8 cellular contexts compared by ENCODE assay signal in genomic region chr20:45971675-45972499, GRCh38. TPM values are rescaled to one million over a fixed set of nuclear protein-coding genes. Genes with fewer than 3 reads are reported as not detected.
DNase-seq lines count a peak whose midpoint lies in the region; ATAC-seq, FAIRE-seq and TF ChIP-seq lines count a peak whose summit lies in the region.

ZNF335 (minus strand) TSS chr20:45972203; CDS start chr20:45971410, 793 bp downstream.

- FAIRE-seq in HTR-8/SVneo (lab: Jason Lieb, UNC), result peak; percentile 100
- no peak for FAIRE-seq in H1 (lab: Jason Lieb, UNC)

- H3K36me3 ChIP-seq in Caco-2 (ENCODE audit: control insufficient read depth, insufficient read depth, low read length) (peaks cover 8% of the 10 kb centered on the region), H1 (ENCODE audit: control insufficient read depth in 2 of 4, insufficient read depth in 4 of 4, low read length in 3 of 4) (peaks cover 3 to 19% (median 10%) of the 10 kb centered on the region in 4 experiments; a peak in 7 of 8 replicates), mesenchymal stem cell (ENCODE audit: control insufficient read depth in 1 of 2, insufficient read depth in 2 of 2, low read depth in 1 of 2, low read length in 2 of 2) (peaks cover 20 to 23% of the 10 kb centered on the region in 2 experiments)

- peak within 1 kb of the TSS; percentile 80 for H3K4me3 Mint-ChIP-seq in Caco-2 (ENCODE audit: unreplicated experiment)

- no peak for TF ChIP-seq RAD21 in H1 (IDR thresholded peaks at IDR 0.05 in 1 of 2, conservative IDR thresholded peaks at IDR 0.05 in 1 of 2; ENCODE audit: low read depth in 2 of 2, low read length in 2 of 2)

- H2AK5ac ChIP-seq in H1 (ENCODE audit: low read depth, low read length) (no peak within 1 kb of the TSS; the same call in 1 of the 2 replicates), mesenchymal stem cell (ENCODE audit: low read length, severe bottlenecking) (peak within 1 kb of the TSS; percentile 93)

- CTCF ChIA-PET in Caco-2 (lab: Charles Lee) (interaction anchor here (0.6 to 5.5 kb wide), 8 partner anchors 12 to 175 kb away, joined by 3 to 63 read pairs (median 16); partner anchors contain the start of genes PCIF1 and ZSWIM1), H1 (lab: Charles Lee; ENCODE audit: partially characterized antibody) (interaction anchor here (0.9 to 5.3 kb wide), 10 partner anchors 10 to 111 kb away, joined by 3 to 80 read pairs (median 6); partner anchors contain the start of genes CTSA and NEURL2)

- peaks cover 13% of the 10 kb centered on the region for H3K4me1 Mint-ChIP-seq in Caco-2 (ENCODE audit: low read depth, unreplicated experiment)

- TF ChIP-seq POLR2A in H1 (IDR thresholded peaks at IDR 0.05; ENCODE audit: control extremely low read depth in 1 of 2, low read depth in 2 of 2, low read length in 2 of 2), result peak in 1 of 2 experiments; percentile 88; a peak in 2 of 3 replicates

- peak within 1 kb of the TSS; percentile 97 to 100 (median 100) for H3K9ac ChIP-seq in H1 (replicated peaks in 1 of 4; ENCODE audit: extremely low read depth in 1 of 4, low read depth in 3 of 4, low read length in 3 of 4)
- H3K9ac ChIP-seq in mesenchymal stem cell (ENCODE audit: low read length), result peak within 1 kb of the TSS; percentile 99

- intact Hi-C loops in Caco-2 (cut with micrococcal nuclease; ENCODE audit: unreplicated experiment), result loop anchor here (1.0 to 5.0 kb wide), 5 partner anchors 15 to 160 kb away; partner anchors contain the start of gene UBE2C

- H3K18ac ChIP-seq in H1 (ENCODE audit: extremely low read depth, low read length) (peak within 1 kb of the TSS; percentile 100), mesenchymal stem cell (ENCODE audit: low read depth in 1 of 2, low read length in 2 of 2) (peak within 1 kb of the TSS; percentile 94 to 95)

- WGBS in H1 (ENCODE audit: extremely low coverage in 1 of 2, insufficient coverage in 1 of 2, insufficient read length in 1 of 2, insufficient replicate concordance in 2 of 2, low coverage in 1 of 2, low lambda C conversion rate in 2 of 2, missing lambda C conversion rate in 1 of 2), 2 experiments, result 3% methylated on average over 60 of the region's 72 CpGs; no CpG with 5 or more reads in 1 of the 2 experiments
- WGBS in mesenchymal stem cell, result under 1% methylated on average over 65 of the region's 72 CpGs

- H3K27me3 Mint-ChIP-seq in Caco-2 (ENCODE audit: insufficient read depth, unreplicated experiment), result peaks cover 5% of the 10 kb centered on the region

- peak in 1 of 2 experiments; percentile 99; a peak in 2 of 3 replicates for TF ChIP-seq EP300 in H1 (IDR thresholded peaks at IDR 0.05; ENCODE audit: borderline replicate concordance in 1 of 2, low read depth in 2 of 2, low read length in 2 of 2)

- H2BK5ac ChIP-seq in H1 (ENCODE audit: low read depth, low read length), result peak within 1 kb of the TSS; percentile 100
- H2BK5ac ChIP-seq in mesenchymal stem cell (ENCODE audit: low read depth, low read length, poor library complexity, severe bottlenecking), result peak within 1 kb of the TSS; percentile 100

- H2BK20ac ChIP-seq in H1 (ENCODE audit: low read length), result 0 out of 2 replicates have a peak within 1 kb of the TSS, but pooled peaks have one; percentile 67

- H3K4ac ChIP-seq in H1 (replicated peaks; ENCODE audit: insufficient read length, low read depth, low read length), result peak within 1 kb of the TSS; percentile 44
- peak within 1 kb of the TSS; percentile 76 to 95 for H3K4ac ChIP-seq in mesenchymal stem cell (ENCODE audit: low read depth in 1 of 2, low read length in 2 of 2)

- peak within 1 kb of the TSS; percentile 100 for H4K8ac ChIP-seq in H1 (ENCODE audit: extremely low read depth, insufficient read depth, low read length)
- H4K8ac ChIP-seq in mesenchymal stem cell (ENCODE audit: low read length), result peak within 1 kb of the TSS; percentile 98

- BruUV-seq in Caco-2 (replicated peaks; lab: Mats Ljungman, UMichigan), result TSS peak; percentile 80

- H3K4me3 ChIP-seq in Caco-2 (ENCODE audit: low read depth, low read length) (peak within 1 kb of the TSS; percentile 54), H1 (ENCODE audit: extremely low read depth in 1 of 4, insufficient read depth in 2 of 4, low read depth in 3 of 4, low read length in 4 of 4) (peak within 1 kb of the TSS; percentile 67 to 99 (median 82)), mesenchymal stem cell (ENCODE audit: insufficient read depth in 1 of 2, low read depth in 1 of 2, low read length in 2 of 2) (peak within 1 kb of the TSS; percentile 87 to 97)

- H3K4me1 ChIP-seq in Caco-2 (peaks cover 7% of the 10 kb centered on the region; the same call in 1 of the 2 replicates), H1 (replicated peaks in 1 of 4; ENCODE audit: control insufficient read depth in 3 of 4, insufficient read depth in 4 of 4, low read length in 3 of 4) (peaks cover 0 to 8% (median 2%) of the 10 kb centered on the region in 4 experiments; a peak in 4 of 7 replicates), mesenchymal stem cell (ENCODE audit: control insufficient read depth, insufficient read depth, low read depth, low read length) (peaks cover 31% of the 10 kb centered on the region)

- DNase-seq in Caco-2 (peak; percentile 99 to 100), HTR-8/SVneo (ENCODE audit: insufficient read length, low spot score) (peak; percentile 100), NOMO-1 treated with dmso at 0.1 percent for 144 hours (lab: John Stamatoyannopoulos, UW; ENCODE audit: unreplicated experiment) (peak; percentile 89), H1 (ENCODE audit: low read depth in 1 of 2, low spot score in 2 of 2) (peak; percentile 88 to 96), mesenchymal stem cell (peak; percentile 97)
- peak; percentile 85 to 93 (median 92) for DNase-seq in activated CD8-positive, alpha-beta memory T cell treated with anti-CD3 and anti-CD28 coated beads for 48 hours (ENCODE audit: low read depth in 2 of 3, low spot score in 2 of 3)
- DNase-seq in stimulated activated CD8-positive, alpha-beta memory T cell treated with anti-CD3 and anti-CD28 coated beads, Interleukin-12 subunit alpha, Interleukin-12 subunit beta, amount 100 ng/mL, for 4 hours (ENCODE audit: low read depth), result peak; percentile 92

- H3K79me1 ChIP-seq in H1 (ENCODE audit: low read depth, low read length) (no peaks in the 10 kb centered on the region), mesenchymal stem cell (replicated peaks; ENCODE audit: low read length, poor library complexity, severe bottlenecking) (peaks cover 9% of the 10 kb centered on the region)

- peaks cover 3% of the 10 kb centered on the region; the same call in 1 of the 2 replicates for H3K23me2 ChIP-seq in H1 (ENCODE audit: low read depth, low read length)

- H4K91ac ChIP-seq in H1 (replicated peaks; ENCODE audit: insufficient read length, low read length), result peak within 1 kb of the TSS; percentile 99
- H4K91ac ChIP-seq in mesenchymal stem cell (ENCODE audit: low read length), result peak within 1 kb of the TSS; percentile 93

- H2BK15ac ChIP-seq in H1 (ENCODE audit: low read length) (peak within 1 kb of the TSS; percentile 100; the same call in 1 of the 2 replicates), mesenchymal stem cell (ENCODE audit: low read depth, poor library complexity, severe bottlenecking) (peak within 1 kb of the TSS; percentile 94)

- no peaks in the 10 kb centered on the region for H3K79me2 ChIP-seq in H1 (ENCODE audit: control insufficient read depth in 1 of 2, insufficient read depth in 2 of 2, low read length in 2 of 2)

- TF ChIP-seq CTCF in Caco-2 (IDR thresholded peaks at IDR 0.05; ENCODE audit: insufficient read depth in 1 of 2, low read depth in 1 of 2, low read length in 1 of 2, severe bottlenecking in 1 of 2, unreplicated experiment in 1 of 2) (peak; percentile 29 to 55), H1 (IDR thresholded peaks at IDR 0.05; ENCODE audit: control extremely low read depth in 1 of 3, insufficient read depth in 1 of 3, low read depth in 1 of 3, low read length in 3 of 3) (peak in 1 of 3 experiments; percentile 18; a peak in 1 of 4 replicates)

- H3K27me3 ChIP-seq in Caco-2 (replicated peaks; ENCODE audit: control insufficient read depth, insufficient read depth, low read length), result no peaks in the 10 kb centered on the region
- no peaks in the 10 kb centered on the region for H3K27me3 ChIP-seq in H1 (replicated peaks in 1 of 4; ENCODE audit: control insufficient read depth in 3 of 4, extremely low read depth in 1 of 4, insufficient read depth in 3 of 4, low read length in 3 of 4)
- no peaks in the 10 kb centered on the region for H3K27me3 ChIP-seq in mesenchymal stem cell (ENCODE audit: control insufficient read depth in 1 of 2, insufficient read depth in 1 of 2, low read length in 2 of 2)

- POLR2A ChIA-PET in Caco-2 (lab: Charles Lee) (interaction anchor here (0.7 to 2.9 kb wide), 7 partner anchors 37 to 955 kb away, joined by 3 to 22 read pairs (median 3); partner anchors contain the start of genes ACOT8, PCIF1, ZSWIM1 and ZSWIM3), H1 (lab: Charles Lee; ENCODE audit: partially characterized antibody) (interaction anchor here (0.8 to 16.7 kb wide), 17 partner anchors 9 to 139 kb away, joined by 3 to 238 read pairs (median 5); partner anchors contain the start of genes PCIF1, PLTP and SNX21)

- peak within 1 kb of the TSS; percentile 99 for H3K56ac ChIP-seq in H1 (replicated peaks; ENCODE audit: insufficient read length, low read depth, low read length)

- H2BK12ac ChIP-seq in H1 (ENCODE audit: low read depth, low read length), result peak within 1 kb of the TSS; percentile 100
- peak within 1 kb of the TSS; percentile 59 to 78 for H2BK12ac ChIP-seq in mesenchymal stem cell (ENCODE audit: low read length in 2 of 2)

- peak within 1 kb of the TSS; percentile 100 for H3K27ac ChIP-seq in H1 (ENCODE audit: low read depth, low read length)
- peak within 1 kb of the TSS; percentile 100 for H3K27ac ChIP-seq in mesenchymal stem cell (ENCODE audit: low read length, poor library complexity, severe bottlenecking)

- H3K9me3 Mint-ChIP-seq in Caco-2 (ENCODE audit: unreplicated experiment), result no peaks in the 10 kb centered on the region

- H3K23ac ChIP-seq in H1 (ENCODE audit: insufficient read length) (no peak within 1 kb of the TSS), mesenchymal stem cell (ENCODE audit: low read length in 2 of 2) (peak within 1 kb of the TSS in 1 of 2 experiments; percentile 34)

- H3K14ac ChIP-seq in H1 (ENCODE audit: insufficient read length) (no peak within 1 kb of the TSS), mesenchymal stem cell (ENCODE audit: low read length in 2 of 2) (peak within 1 kb of the TSS in 1 of 2 experiments; percentile 81)

- H4K5ac ChIP-seq in H1 (ENCODE audit: insufficient read length, low read depth, low read length), result peak within 1 kb of the TSS; percentile 100

- peaks cover 0 to 2% of the 10 kb centered on the region in 2 experiments for H4K20me1 ChIP-seq in H1 (replicated peaks in 1 of 2; ENCODE audit: control insufficient read depth in 1 of 2, insufficient read depth in 2 of 2, low read length in 2 of 2)

- H3K4me2 ChIP-seq in H1 (ENCODE audit: insufficient read depth in 1 of 2, low read depth in 2 of 2, low read length in 2 of 2) (peak within 1 kb of the TSS; percentile 55 to 73), mesenchymal stem cell (ENCODE audit: low read length, poor library complexity, severe bottlenecking) (peak within 1 kb of the TSS; percentile 79)

- H3K27ac Mint-ChIP-seq in Caco-2 (ENCODE audit: unreplicated experiment), result peak within 1 kb of the TSS; percentile 81

- H3K9me3 ChIP-seq in Caco-2 (no peaks in the 10 kb centered on the region), H1 (ENCODE audit: insufficient read depth in 2 of 2, low read depth in 1 of 2, low read length in 1 of 2) (no peaks in the 10 kb centered on the region), mesenchymal stem cell (ENCODE audit: control insufficient read depth, low read length) (no peaks in the 10 kb centered on the region)

- H2AFZ ChIP-seq in H1 (ENCODE audit: low read length) (peak within 1 kb of the TSS; percentile 94), mesenchymal stem cell (ENCODE audit: low read depth, low read length) (peak within 1 kb of the TSS; percentile 79)

- peaks cover 30% of the 10 kb centered on the region for H3K36me3 Mint-ChIP-seq in Caco-2 (ENCODE audit: insufficient read depth, unreplicated experiment)

- peak; percentile 52 for ATAC-seq in GM21367 (IDR thresholded peaks at IDR 0.05; ENCODE audit: unreplicated experiment)

- H2BK120ac ChIP-seq in H1 (replicated peaks; ENCODE audit: low read depth, low read length), result peak within 1 kb of the TSS; percentile 100
- H2BK120ac ChIP-seq in mesenchymal stem cell (ENCODE audit: low read depth, low read length), result peak within 1 kb of the TSS; percentile 42

RNA-seq across cellular contexts. Expression of gene ZNF335, which starts in this region (rescaled TPM):
- 35.1 and 38.1 TPM in 2 replicates for total RNA-seq in Caco-2 (2022)
- total RNA-seq in H1 (2021; fragmentation: NEBNext Ultra II Directional; extraction: Animal tissue kit (Norgen Biotek cat#: 25700)), result 14.6 and 15.9 TPM in 2 replicates
- polyA plus RNA-seq in H1 (2011; rRNA removed), result 12.4 and 17.1 TPM in 2 replicates
- 9.0 TPM for polyA plus RNA-seq in H1 (2011; cell fraction: cytosol; rRNA removed)
- polyA plus RNA-seq in H1 (2011; cell fraction: nucleus; rRNA removed), result 36.3 TPM
- 7.6 to 12.8 TPM (median 11.8 TPM) in 4 replicates for polyA plus RNA-seq in H1 (2012, experiment 1 of 2)
- polyA plus RNA-seq in H1 (2012, experiment 2 of 2), result 8.5 TPM
- polyA plus RNA-seq in H1 (2013, experiment 1 of 2), result 10.1 TPM
- polyA plus RNA-seq in H1 (2013, experiment 2 of 2), result 8.8 TPM
- 11.4 and 15.8 TPM in 2 replicates for polyA minus RNA-seq in H1 (2011; rRNA and poly(A)+ RNA removed)
- 11.1 TPM for polyA minus RNA-seq in H1 (2011; cell fraction: cytosol; rRNA and poly(A)+ RNA removed)
- polyA minus RNA-seq in H1 (2011; cell fraction: nucleus; rRNA and poly(A)+ RNA removed), result 31.5 TPM
- 9.5 TPM for polyA plus RNA-seq in mesenchymal stem cell (2013, experiment 1 of 2)
- polyA plus RNA-seq in mesenchymal stem cell (2013, experiment 2 of 2), result 9.3 TPM

Comparison
In these comparisons a context has a peak if more than half of its experiments do, and no peak if none do; other contexts are left out.
1. Peak in every context shown above with its lines: DNase-seq, ATAC-seq, H3K4me3 ChIP-seq and H3K27ac ChIP-seq.